ENCODE assay signal across 16 cellular contexts in genomic region chr19:45356760-45357444, GRCh38. TPM values are rescaled to one million over a fixed set of nuclear protein-coding genes. Genes with fewer than 3 reads are reported as not detected.
"Had no signal": no experiment of that assay in that cellular context is flagged by ENCODE, and none has a peak within 500 bp of the region (broad histone marks: within the 10 kb centered on the region; RNA-seq: fewer than 3 reads in every experiment).

No MANE protein-coding gene starts in this region.

- H3K27ac ChIP-seq: body of pancreas, epithelial cell of prostate, hepatocyte, upper lobe of left lung had no signal

- DNase-seq: activated CD4-positive, alpha-beta T cell treated with anti-CD3 and anti-CD28 coated beads for 1 hour; activated CD4-positive, alpha-beta T cell treated with anti-CD3 and anti-CD28 coated beads, Interleukin-2, amount 50 U/mL, for 48 hours; activated CD8-positive, alpha-beta memory T cell treated with anti-CD3 and anti-CD28 coated beads, Interleukin-2, amount 10 ng/mL, durations not matched to agents 7 days and 5 days; activated effector memory CD4-positive, alpha-beta T cell treated with anti-CD3 and anti-CD28 coated beads, Interleukin-2, amount 50 U/mL, for 16 hours; activated T-cell treated with anti-CD3 and anti-CD28 coated beads, Interleukin-2, amount 50 U/mL, for 4 hours; amniotic stem cell; body of pancreas; cortex of kidney; effector memory CD4-positive, alpha-beta T cell; stimulated activated CD4-positive, alpha-beta T cell treated with anti-CD3 and anti-CD28 coated beads, Interleukin-4, amount 100 ng/mL, for 1 hour; SW 1271; upper lobe of left lung had no signal

- H3K4me3 ChIP-seq: body of pancreas, hepatocyte, upper lobe of left lung had no signal

- H3K4me1 ChIP-seq: body of pancreas, upper lobe of left lung had no signal

- H2AFZ ChIP-seq: hepatocyte had no signal

- H3K79me2 ChIP-seq: hepatocyte had no signal

- ATAC-seq: activated CD8-positive, alpha-beta memory T cell treated with anti-CD3 and anti-CD28 coated beads, Interleukin-2, amount 10 ng/mL, durations not matched to agents 7 days and 5 days; activated naive CD4-positive, alpha-beta T cell treated with anti-CD3 and anti-CD28 coated beads, Interleukin-2, amount 50 U/mL, for 72 hours; activated T-cell treated with anti-CD3 and anti-CD28 coated beads, Interleukin-2, amount 50 U/mL, for 4 hours; body of pancreas had no signal

- H3K27me3 ChIP-seq: body of pancreas, hepatocyte, upper lobe of left lung had no signal

- H3K4me2 ChIP-seq: hepatocyte had no signal

- H3K9me3 ChIP-seq: body of pancreas, upper lobe of left lung had no signal

RNA-seq across cellular contexts. Expression of gene KLC3, which starts 16.4 kb away (rescaled TPM):
- polyA plus RNA-seq: neural cell had no signal

RNA-seq across cellular contexts. Expression of gene PPP1R13L, which starts 48.0 kb away (rescaled TPM):
- polyA plus RNA-seq: neural cell had no signal
